ENCODE assay signal across 8 cellular contexts in the genomic region with DNA sequence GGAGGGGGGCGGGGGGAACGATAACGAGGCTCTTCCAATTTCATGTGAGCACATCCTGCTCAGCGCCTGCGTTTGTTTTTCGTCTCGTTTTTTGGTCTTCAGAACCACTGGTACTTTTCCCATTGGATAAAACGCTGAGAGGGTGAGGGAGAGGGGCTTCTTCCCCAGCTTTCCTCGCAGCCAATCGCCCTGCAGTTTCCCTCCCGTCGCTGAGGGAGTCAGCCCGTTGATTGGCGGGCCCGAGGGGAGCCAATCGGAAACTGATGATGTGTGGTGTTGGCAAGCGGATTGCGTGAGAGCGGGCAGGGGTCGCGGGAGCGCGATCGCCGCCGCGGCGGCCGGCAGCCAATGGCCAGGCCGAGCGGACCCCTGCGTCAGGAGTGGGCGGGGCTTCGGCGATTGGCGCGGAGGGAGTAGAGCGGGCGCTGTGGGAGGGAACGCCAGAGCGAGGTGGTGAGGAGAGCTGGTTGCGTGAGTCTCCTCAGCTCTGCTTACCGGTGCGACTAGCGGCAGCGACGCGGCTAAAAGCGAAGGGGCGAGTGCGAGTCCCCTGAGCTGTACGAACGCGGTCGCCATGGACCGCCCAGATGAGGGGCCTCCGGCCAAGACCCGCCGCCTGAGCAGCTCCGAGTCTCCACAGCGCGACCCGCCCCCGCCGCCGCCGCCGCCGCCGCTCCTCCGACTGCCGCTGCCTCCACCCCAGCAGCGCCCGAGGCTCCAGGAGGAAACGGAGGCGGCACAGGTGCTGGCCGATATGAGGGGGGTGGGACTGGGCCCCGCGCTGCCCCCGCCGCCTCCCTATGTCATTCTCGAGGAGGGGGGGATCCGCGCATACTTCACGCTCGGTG. TPM values are rescaled to one million over a fixed set of nuclear protein-coding genes. Genes with fewer than 3 reads are reported as not detected.
A peak's percentile ranks its signal among the peaks of the same experiment; 100 is the strongest.
DNase-seq lines count a peak whose midpoint lies in the region; ATAC-seq, FAIRE-seq and TF ChIP-seq lines count a peak whose summit lies in the region.

Gene TSPYL2, plus strand, starts transcription at position 443 of the 848 bp plus-strand sequence. Its CDS starts 132 bp downstream, at position 575.

- H3K9me3 ChIP-seq in WERI-Rb-1 (ENCODE audit: severe bottlenecking) (no peaks in the 10 kb centered on the region), mammary epithelial cell (replicated peaks; ENCODE audit: insufficient read depth, low read length) (no peaks in the 10 kb centered on the region), small intestine (ENCODE audit: control insufficient read depth, low read depth) (no peaks in the 10 kb centered on the region)

- intact Hi-C loops in mammary epithelial cell (cut with micrococcal nuclease) = no loop called here

- no peak for FAIRE-seq in small intestine (lab: Jason Lieb, UNC)

- H3K27ac ChIP-seq in WERI-Rb-1 (peak within 1 kb of the TSS; percentile 80), mammary epithelial cell (ENCODE audit: insufficient read depth, low read depth, low read length) (peak within 1 kb of the TSS; percentile 65), small intestine (ENCODE audit: low read depth in 1 of 2, low read length in 1 of 2) (peak within 1 kb of the TSS; percentile 44 to 95)

- ATAC-seq in GM18873 (IDR thresholded peaks at IDR 0.05; ENCODE audit: low FRiP score, unreplicated experiment) = peak; percentile 85
- ATAC-seq in HG03139 (IDR thresholded peaks at IDR 0.05; ENCODE audit: unreplicated experiment) = peak; percentile 93

- in situ Hi-C loops in ACHN (cut with HindIII; ENCODE audit: low pct_ligation_motif_present, low pct_unique_long_range_greater_than_20kb, low sequenced_read_pairs) (no loop called here), mammary epithelial cell (cut with MboI; ENCODE audit: low sequenced_read_pairs in 2 of 2) (no loop called here)

- peak within 1 kb of the TSS; percentile 73 for H3K4me2 ChIP-seq in mammary epithelial cell (ENCODE audit: insufficient read depth, low read depth, low read length)

- peak within 1 kb of the TSS; percentile 66 for H3K4me3 ChIP-seq in WERI-Rb-1 (ENCODE audit: low read depth, low read length)
- peak within 1 kb of the TSS; percentile 55 to 66 (median 60) for H3K4me3 ChIP-seq in mammary epithelial cell (replicated peaks in 1 of 3; ENCODE audit: insufficient read depth in 1 of 3, low read depth in 2 of 3, low read length in 3 of 3)
- peak within 1 kb of the TSS; percentile 44 to 63 for H3K4me3 ChIP-seq in small intestine (ENCODE audit: low read depth in 1 of 2, low read length in 2 of 2)

- no peaks in the 10 kb centered on the region for H4K20me1 ChIP-seq in mammary epithelial cell (ENCODE audit: insufficient read depth, low read length)

- dilution Hi-C loops in mammary epithelial cell (cut with HindIII; ENCODE audit: low sequenced_read_pairs) = no loop called here

- H3K4me1 ChIP-seq in mammary epithelial cell (ENCODE audit: insufficient read depth, low read length) = peaks cover 11% of the 10 kb centered on the region
- no peaks in the 10 kb centered on the region for H3K4me1 ChIP-seq in small intestine (ENCODE audit: control insufficient read depth in 2 of 2, insufficient read depth in 1 of 2, low read depth in 1 of 2, low read length in 1 of 2)

- peak within 1 kb of the TSS; percentile 67 for H2AFZ ChIP-seq in mammary epithelial cell (ENCODE audit: low read depth, low read length)

- DNase-seq in ACHN (peak; percentile 87), NCI-H2227 (lab: John Stamatoyannopoulos, UW; ENCODE audit: unreplicated experiment) (peak; percentile 99), WERI-Rb-1 (peak; percentile 92), mammary epithelial cell (peak; percentile 89), iPS-NIHi11 (ENCODE audit: low spot score) (peak; percentile 88), small intestine (peak; percentile 87)

- 34% methylated on average over 29 of the region's 86 CpGs for WGBS in mammary epithelial cell (ENCODE audit: low coverage, missing lambda C conversion rate)
- 0 to 42% (median 4%) methylated on average over 50 to 86 of the region's 86 CpGs for WGBS in small intestine, 3 donors

- peaks cover 8% of the 10 kb centered on the region for H3K79me2 ChIP-seq in mammary epithelial cell (ENCODE audit: insufficient read depth, low read length)

- H3K9ac ChIP-seq in mammary epithelial cell (ENCODE audit: insufficient read depth, low read length) = peak within 1 kb of the TSS; percentile 39

- TF ChIP-seq CTCF in WERI-Rb-1 (IDR thresholded peaks at IDR 0.05; ENCODE audit: low read depth, low read length) (no peak), mammary epithelial cell (conservative IDR thresholded peaks at IDR 0.05 in 1 of 2, IDR thresholded peaks at IDR 0.05 in 1 of 2; ENCODE audit: extremely low read depth in 1 of 2, insufficient read depth in 1 of 2, low read depth in 1 of 2, low read length in 2 of 2) (no peak)

- CTCF ChIA-PET in mammary epithelial cell (lab: Charles Lee; ENCODE audit: low non-redundant PET) = interaction anchor here (0.8 kb wide), 1 partner anchor 34 kb away, joined by 3 read pairs; no protein-coding TSS in a partner anchor

- H3K27me3 ChIP-seq in WERI-Rb-1 (ENCODE audit: insufficient read depth, low read depth, severe bottlenecking) (peaks cover 9% of the 10 kb centered on the region), mammary epithelial cell (ENCODE audit: insufficient read depth, low read length) (no peaks in the 10 kb centered on the region), small intestine (ENCODE audit: control insufficient read depth in 2 of 2, insufficient read depth in 2 of 2, low read length in 2 of 2) (no peaks in the 10 kb centered on the region)

- TSS peak; percentile 80 for BruUV-seq in mammary epithelial cell (replicated peaks; lab: Mats Ljungman, UMichigan)

- H3K36me3 ChIP-seq in WERI-Rb-1 (peaks cover 22% of the 10 kb centered on the region), mammary epithelial cell (ENCODE audit: insufficient read depth, low read length) (peaks cover 2% of the 10 kb centered on the region), small intestine (ENCODE audit: control insufficient read depth in 2 of 2, insufficient read depth in 2 of 2, low read length in 2 of 2) (peaks cover 0 to 4% of the 10 kb centered on the region in 2 donors)

RNA-seq across cellular contexts. Expression of gene TSPYL2, which starts in this region (rescaled TPM):
- 10 to 100 TPM; 13.2 to 19.5 TPM for total RNA-seq in mammary epithelial cell
- 8.1 TPM for polyA plus RNA-seq in mammary epithelial cell
- polyA minus RNA-seq in mammary epithelial cell = 3.2 TPM
- polyA plus RNA-seq in small intestine = 10 to 100 TPM in 1 of 3 donors, 1 to 10 TPM in 2; 6.7 to 20.7 (median 10.0) TPM

Comparison
In these comparisons a context has a peak if more than half of its experiments do, and no peak if none do; other contexts are left out.
1. Peak in every context shown above with its lines: DNase-seq, ATAC-seq, H3K4me3 ChIP-seq and H3K27ac ChIP-seq.